Comparison of ENCODE assay signal across 31 cellular contexts in genomic region chr10:89525556-89525955, GRCh38. TPM values are rescaled to one million over a fixed set of nuclear protein-coding genes. Genes with fewer than 3 reads are reported as not detected.
"Had no signal": no experiment of that assay in that cellular context is flagged by ENCODE, and none has a peak within 500 bp of the region (broad histone marks: within the 10 kb centered on the region; RNA-seq: fewer than 3 reads in every experiment).

No MANE protein-coding gene starts in this region.

- H3K27me3 ChIP-seq: ascending aorta, brain microvascular endothelial cell, gastrocnemius medialis, thyroid gland, upper lobe of left lung, vagina had no signal

- DNase-seq: activated CD4-positive, alpha-beta memory T cell treated with anti-CD3 and anti-CD28 coated beads for 36 hours; activated CD4-positive, alpha-beta T cell treated with anti-CD3 and anti-CD28 coated beads, Interleukin-2, amount 10 ng/mL, durations not matched to agents 24 days and 14 days; activated CD4-positive, CD25-positive, alpha-beta regulatory T cell treated with anti-CD3 and anti-CD28 coated beads, Interleukin-2, amount 50 U/mL, for 72 hours; activated CD8-positive, alpha-beta memory T cell treated with anti-CD3 and anti-CD28 coated beads, Interleukin-2, amount 50 U/mL, for 4 hours; activated gamma-delta T cell; activated naive CD4-positive, alpha-beta T cell treated with anti-CD3 and anti-CD28 coated beads, Interleukin-2, amount 10 ng/mL, durations not matched to agents 7 days and 5 days; activated naive CD8-positive, alpha-beta T cell treated with anti-CD3 and anti-CD28 coated beads, Interleukin-2, amount 10 ng/mL, durations not matched to agents 7 days and 5 days; activated T-cell treated with anti-CD3 and anti-CD28 coated beads, Interleukin-2, amount 50 U/mL, for 24 hours; brain microvascular endothelial cell; effector memory CD8-positive, alpha-beta T cell; erythroblast; gastrocnemius medialis; glutamatergic neuron; islet precursor cell; midbrain; naive thymus-derived CD4-positive, alpha-beta T cell; nucleus accumbens; psoas muscle; sigmoid colon; small intestine; stimulated activated CD4-positive, alpha-beta T cell treated with anti-CD3 and anti-CD28 coated beads, Interleukin-4, amount 100 ng/mL, for 24 hours; stomach; thyroid gland; upper lobe of left lung had no signal

- H3K27ac ChIP-seq: ascending aorta, brain microvascular endothelial cell, coronary artery, gastrocnemius medialis, parathyroid adenoma, psoas muscle, sigmoid colon, stomach, thyroid gland, upper lobe of left lung, vagina had no signal

- H3K4me3 ChIP-seq: ascending aorta, coronary artery, gastrocnemius medialis, psoas muscle, sigmoid colon, stomach, thyroid gland, upper lobe of left lung, vagina had no signal

- ATAC-seq: effector memory CD8-positive, alpha-beta T cell; naive thymus-derived CD4-positive, alpha-beta T cell; psoas muscle; stimulated activated effector memory CD8-positive, alpha-beta T cell treated with anti-CD3 and anti-CD28 coated beads, Interleukin-12 subunit alpha, Interleukin-12 subunit beta, amount 100 ng/mL, for 72 hours had no signal

RNA-seq across cellular contexts. Expression of gene SLC16A12, which starts 9.8 kb away (rescaled TPM):
- total RNA-seq: activated CD4-positive, alpha-beta memory T cell treated with anti-CD3 and anti-CD28 coated beads for 36 hours; activated CD4-positive, alpha-beta T cell treated with anti-CD3 and anti-CD28 coated beads, Interleukin-2, amount 10 ng/mL, durations not matched to agents 24 days and 14 days; activated CD8-positive, alpha-beta memory T cell treated with anti-CD3 and anti-CD28 coated beads for 36 hours; activated naive CD8-positive, alpha-beta T cell treated with anti-CD3 and anti-CD28 coated beads, Interleukin-2, amount 10 ng/mL, durations not matched to agents 7 days and 5 days; ascending aorta; naive thymus-derived CD4-positive, alpha-beta T cell; neural crest cell had no signal
